1 cellular context compared by ENCODE assay signal in genomic region chr3:71304684-71305083, GRCh38.
TF ChIP-seq lines count a peak whose summit lies in the region.

No MANE protein-coding gene starts in this region.

TF ChIP-seq in IMR-90, 13 proteins besides CTCF, POLR2A, EP300 and RAD21 (continued from another document):
- TF ChIP-seq, protein P1, sequence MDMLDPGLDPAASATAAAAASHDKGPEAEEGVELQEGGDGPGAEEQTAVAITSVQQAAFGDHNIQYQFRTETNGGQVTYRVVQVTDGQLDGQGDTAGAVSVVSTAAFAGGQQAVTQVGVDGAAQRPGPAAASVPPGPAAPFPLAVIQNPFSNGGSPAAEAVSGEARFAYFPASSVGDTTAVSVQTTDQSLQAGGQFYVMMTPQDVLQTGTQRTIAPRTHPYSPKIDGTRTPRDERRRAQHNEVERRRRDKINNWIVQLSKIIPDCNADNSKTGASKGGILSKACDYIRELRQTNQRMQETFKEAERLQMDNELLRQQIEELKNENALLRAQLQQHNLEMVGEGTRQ (IDR thresholded peaks at IDR 0.05; ENCODE audit: low read depth, low read length) = no peak
